ENCODE assay signal across 1 cellular context in the genomic region with DNA sequence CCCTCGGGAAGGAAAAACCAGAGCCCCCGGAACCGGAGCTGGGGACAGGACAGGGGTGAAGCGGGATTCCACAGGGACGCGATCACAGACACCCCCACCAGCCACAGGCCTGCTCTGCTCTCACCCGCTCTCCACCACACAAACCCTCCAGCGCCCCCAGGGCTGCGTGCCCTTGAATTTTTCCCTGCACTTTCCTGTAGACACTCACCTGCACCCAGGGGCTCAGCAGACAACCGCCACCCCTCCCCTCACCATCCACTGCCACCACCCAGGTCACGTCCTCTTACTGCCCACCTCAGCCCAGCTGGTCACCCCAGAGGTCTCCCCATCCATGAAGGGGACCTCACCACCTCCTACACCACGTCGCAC.
TF ChIP-seq lines count a peak whose summit lies in the region.

No MANE protein-coding gene starts in this region.

TF ChIP-seq in SK-N-SH, 30 proteins besides CTCF, POLR2A, EP300 and RAD21 (continued from another document):
- TF ChIP-seq RFX5 (IDR thresholded peaks at IDR 0.05; ENCODE audit: low read length) (no peak), RCOR1 (IDR thresholded peaks at IDR 0.05; ENCODE audit: low read length) (no peak), NFIC (IDR thresholded peaks at IDR 0.05; ENCODE audit: borderline replicate concordance) (no peak), TEAD4 (IDR thresholded peaks at IDR 0.05; ENCODE audit: borderline replicate concordance, insufficient read depth) (no peak), MEF2A (IDR thresholded peaks at IDR 0.05; ENCODE audit: borderline replicate concordance, low read depth) (no peak), MXI1 (IDR thresholded peaks at IDR 0.05; ENCODE audit: low read depth, low read length) (no peak), FOXM1 (IDR thresholded peaks at IDR 0.05; ENCODE audit: low read depth) (no peak), FOSL2 (IDR thresholded peaks at IDR 0.05; ENCODE audit: borderline replicate concordance, low read depth) (no peak), GABPA (IDR thresholded peaks at IDR 0.05; ENCODE audit: low read depth) (no peak), GATA2 (CRISPR knock-in tag; IDR thresholded peaks at IDR 0.05) (no peak)
- TF ChIP-seq, protein P1, sequence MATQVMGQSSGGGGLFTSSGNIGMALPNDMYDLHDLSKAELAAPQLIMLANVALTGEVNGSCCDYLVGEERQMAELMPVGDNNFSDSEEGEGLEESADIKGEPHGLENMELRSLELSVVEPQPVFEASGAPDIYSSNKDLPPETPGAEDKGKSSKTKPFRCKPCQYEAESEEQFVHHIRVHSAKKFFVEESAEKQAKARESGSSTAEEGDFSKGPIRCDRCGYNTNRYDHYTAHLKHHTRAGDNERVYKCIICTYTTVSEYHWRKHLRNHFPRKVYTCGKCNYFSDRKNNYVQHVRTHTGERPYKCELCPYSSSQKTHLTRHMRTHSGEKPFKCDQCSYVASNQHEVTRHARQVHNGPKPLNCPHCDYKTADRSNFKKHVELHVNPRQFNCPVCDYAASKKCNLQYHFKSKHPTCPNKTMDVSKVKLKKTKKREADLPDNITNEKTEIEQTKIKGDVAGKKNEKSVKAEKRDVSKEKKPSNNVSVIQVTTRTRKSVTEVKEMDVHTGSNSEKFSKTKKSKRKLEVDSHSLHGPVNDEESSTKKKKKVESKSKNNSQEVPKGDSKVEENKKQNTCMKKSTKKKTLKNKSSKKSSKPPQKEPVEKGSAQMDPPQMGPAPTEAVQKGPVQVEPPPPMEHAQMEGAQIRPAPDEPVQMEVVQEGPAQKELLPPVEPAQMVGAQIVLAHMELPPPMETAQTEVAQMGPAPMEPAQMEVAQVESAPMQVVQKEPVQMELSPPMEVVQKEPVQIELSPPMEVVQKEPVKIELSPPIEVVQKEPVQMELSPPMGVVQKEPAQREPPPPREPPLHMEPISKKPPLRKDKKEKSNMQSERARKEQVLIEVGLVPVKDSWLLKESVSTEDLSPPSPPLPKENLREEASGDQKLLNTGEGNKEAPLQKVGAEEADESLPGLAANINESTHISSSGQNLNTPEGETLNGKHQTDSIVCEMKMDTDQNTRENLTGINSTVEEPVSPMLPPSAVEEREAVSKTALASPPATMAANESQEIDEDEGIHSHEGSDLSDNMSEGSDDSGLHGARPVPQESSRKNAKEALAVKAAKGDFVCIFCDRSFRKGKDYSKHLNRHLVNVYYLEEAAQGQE (IDR thresholded peaks at IDR 0.05; ENCODE audit: low read depth, low read length) = no peak
TF ChIP-seq in SK-N-SH: peak in this region for 0.
